In genomic region chr5:108367679-108368334, GRCh38 we compare ENCODE assay signal across 31 cellular contexts. TPM values are rescaled to one million over a fixed set of nuclear protein-coding genes. Genes with fewer than 3 reads are reported as not detected.
DNase-seq lines count a peak whose midpoint lies in the region; ATAC-seq, FAIRE-seq and TF ChIP-seq lines count a peak whose summit lies in the region.
"Had no signal": no experiment of that assay in that cellular context is flagged by ENCODE, and none has a peak within 500 bp of the region (broad histone marks: within the 10 kb centered on the region; RNA-seq: fewer than 3 reads in every experiment).

No MANE protein-coding gene starts in this region.

- in situ Hi-C loops in brain microvascular endothelial cell (cut with HindIII; ENCODE audit: low pct_ligation_motif_present, low sequenced_read_pairs): no loop called here

- H3K9ac ChIP-seq in keratinocyte (ENCODE audit: control insufficient read depth, extremely low read depth, insufficient read depth, low read length): no peak overlapping the region

- peak overlapping the region; percentile 52 for H2AFZ ChIP-seq in keratinocyte (ENCODE audit: control insufficient read depth, low read length)

- no peak for FAIRE-seq in keratinocyte (lab: Jason Lieb, UNC)
- FAIRE-seq: HepG2 had no signal

- DNase-seq in left ventricle myocardium superior (no peak), Right ventricle myocardium superior (no peak), T-helper 17 cell (no peak), keratinocyte (ENCODE audit: low read depth, low spot score) (no peak), thyroid gland (peak; percentile 45 to 50), brain microvascular endothelial cell (no peak), left lobe of liver (ENCODE audit: low spot score) (no peak)
- DNase-seq: activated CD4-positive, alpha-beta T cell treated with anti-CD3 and anti-CD28 coated beads for 48 hours; activated naive CD4-positive, alpha-beta T cell; activated T-cell treated with anti-CD3 and anti-CD28 coated beads, Interleukin-2, amount 50 U/mL, for 48 hours; BE2C; effector CD4-positive, alpha-beta T cell; EL; esophagus squamous epithelium; H9; islet precursor cell; NCI-H1092 treated with DMSO at 0.1 percent for 48 hours; NCI-H2081 treated with DMSO at 0.1 percent for 48 hours; NCI-H524 treated with DMSO at 0.1 percent for 48 hours; NK-92 treated with Interleukin-12 subunit alpha and Interleukin-12 subunit beta, amount 100 ng/mL, for 24 hours; retina; spleen; stimulated activated CD4-positive, alpha-beta T cell treated with anti-CD3 and anti-CD28 coated beads, Interleukin-4, amount 100 ng/mL, for 4 hours; stimulated activated naive CD4-positive, alpha-beta T cell; uterus had no signal

- peak; percentile 51 for ATAC-seq in left ventricle myocardium superior
- ATAC-seq in Right ventricle myocardium superior (ENCODE audit: poor library complexity): no peak
- no peak for ATAC-seq in T-helper 17 cell
- no peak for ATAC-seq in GM18867 (IDR thresholded peaks at IDR 0.05; ENCODE audit: unreplicated experiment)
- ATAC-seq in left lobe of liver: no peak
- ATAC-seq: HepG2 had no signal

- 39 to 45% methylated on average over 8 of the region's 8 CpGs for WGBS in thyroid gland, 2 donors

- no peak for TF ChIP-seq POLR2A in thyroid gland (IDR thresholded peaks at IDR 0.05)

- H3K9me1 ChIP-seq in keratinocyte (ENCODE audit: control insufficient read depth, extremely low read depth, insufficient read depth, low read length): no peaks in the 10 kb centered on the region

- peaks cover 10% of the 10 kb centered on the region for H3K4me1 Mint-ChIP-seq in T-helper 17 cell

- TF ChIP-seq CTCF in keratinocyte (optimal IDR thresholded peaks at IDR 0.05 in 1 of 3, IDR thresholded peaks at IDR 0.05 in 1 of 3, conservative IDR thresholded peaks at IDR 0.05 in 1 of 3; ENCODE audit: extremely low read depth in 1 of 3, insufficient read depth in 2 of 3, low read length in 3 of 3): no peak
- TF ChIP-seq CTCF in thyroid gland (IDR thresholded peaks at IDR 0.05): no peak
- TF ChIP-seq CTCF in brain microvascular endothelial cell (IDR thresholded peaks at IDR 0.05; ENCODE audit: low read depth, low read length, missing control alignments): no peak

- no peaks in the 10 kb centered on the region for H4K20me1 ChIP-seq in keratinocyte (ENCODE audit: control insufficient read depth, extremely low read depth, insufficient read depth, low read length)

- H3K27me3 Mint-ChIP-seq in T-helper 17 cell: no peaks in the 10 kb centered on the region
- H3K27me3 Mint-ChIP-seq: brain had no signal

- H3K27ac Mint-ChIP-seq in T-helper 17 cell: peak overlapping the region; percentile 45
- H3K27ac Mint-ChIP-seq: H9; T-helper 2 cell treated with Interferon-gamma antibody and Interleukin-4, amounts not matched to agents 5 μg/mL and 100 μg/mL, for 36 hours had no signal

- H3K4me3 Mint-ChIP-seq in T-helper 17 cell: no peak overlapping the region
- H3K4me3 Mint-ChIP-seq: brain; H9; T-helper 2 cell treated with Interferon-gamma antibody and Interleukin-4, amounts not matched to agents 5 μg/mL and 100 μg/mL, for 36 hours had no signal

- peak overlapping the region; percentile 66 for H3K4me2 ChIP-seq in keratinocyte (ENCODE audit: control insufficient read depth, extremely low read depth, insufficient read depth, low read depth, low read length)

- H3K27me3 ChIP-seq in keratinocyte (ENCODE audit: control insufficient read depth, extremely low read depth, insufficient read depth, low read length): no peaks in the 10 kb centered on the region
- no peaks in the 10 kb centered on the region for H3K27me3 ChIP-seq in thyroid gland
- H3K27me3 ChIP-seq in brain microvascular endothelial cell (replicated peaks): no peaks in the 10 kb centered on the region
- H3K27me3 ChIP-seq: BE2C, esophagus squamous epithelium, neutrophil, spleen, uterus had no signal

- H3K4me3 ChIP-seq in keratinocyte (ENCODE audit: control insufficient read depth in 2 of 3, extremely low read depth in 1 of 3, insufficient read depth in 2 of 3, low read depth in 1 of 3, low read length in 3 of 3) (peak overlapping the region; percentile 3 to 43 (median 29)), thyroid gland (replicated peaks in 1 of 3) (no peak overlapping the region), brain microvascular endothelial cell (ENCODE audit: low read depth, low read length) (no peak overlapping the region)
- H3K4me3 ChIP-seq: esophagus squamous epithelium, spleen, uterus had no signal

- H3K36me3 Mint-ChIP-seq in T-helper 17 cell (ENCODE audit: low read depth): no peaks in the 10 kb centered on the region

- H3K4me1 ChIP-seq in keratinocyte (ENCODE audit: control insufficient read depth, extremely low read depth, insufficient read depth, low read length) (peaks cover 3% of the 10 kb centered on the region), thyroid gland (peaks cover 3 to 28% of the 10 kb centered on the region in 2 donors)
- H3K4me1 ChIP-seq: BE2C, spleen, uterus had no signal

- H3K79me2 ChIP-seq in keratinocyte (ENCODE audit: control insufficient read depth, insufficient read depth, low read length): no peaks in the 10 kb centered on the region

- dilution Hi-C loops in keratinocyte (cut with MboI; ENCODE audit: extremely low pct_ligation_motif_present, low sequenced_read_pairs): no loop called here

- H3K36me3 ChIP-seq in keratinocyte (ENCODE audit: control insufficient read depth in 2 of 2, extremely low read depth in 1 of 2, insufficient read depth in 2 of 2, low read length in 2 of 2) (no peaks in the 10 kb centered on the region), thyroid gland (peaks cover 0 to 2% of the 10 kb centered on the region in 2 donors), brain microvascular endothelial cell (replicated peaks) (no peaks in the 10 kb centered on the region)
- H3K36me3 ChIP-seq: BE2C, uterus had no signal

- intact Hi-C loops in left ventricle myocardium superior (cut with micrococcal nuclease) (no loop called here), Right ventricle myocardium superior (cut with DNase I) (no loop called here), thyroid gland (cut with DNase I) (no loop called here)

- no peak overlapping the region for H3K27ac ChIP-seq in keratinocyte (ENCODE audit: control insufficient read depth, insufficient read depth, low read length)
- peak overlapping the region; percentile 67 to 80 (median 78) for H3K27ac ChIP-seq in thyroid gland
- no peak overlapping the region for H3K27ac ChIP-seq in brain microvascular endothelial cell
- H3K27ac ChIP-seq: esophagus squamous epithelium, neutrophil, spleen, uterus, VCaP had no signal

- H3K9me3 ChIP-seq in T-helper 17 cell (ENCODE audit: control insufficient read depth, low read length, poor library complexity, severe bottlenecking): peaks cover 3% of the 10 kb centered on the region
- no peaks in the 10 kb centered on the region for H3K9me3 ChIP-seq in keratinocyte (ENCODE audit: control insufficient read depth, low read depth, low read length)
- H3K9me3 ChIP-seq in thyroid gland: no peaks in the 10 kb centered on the region
- H3K9me3 ChIP-seq: BE2C, neutrophil, uterus had no signal

RNA-seq across cellular contexts. Expression of gene FBXL17, which starts 14.1 kb away (rescaled TPM):
- total RNA-seq in left ventricle myocardium superior (45.1 TPM), Right ventricle myocardium superior (44.0 TPM), T-helper 17 cell (10 to 100 TPM; 22.6 to 26.8 TPM), thyroid gland (10 to 100 TPM; 37.6 to 77.7 (median 55.6) TPM), left lobe of liver (9.6 TPM)
- polyA plus RNA-seq in keratinocyte: 4.3 to 5.7 TPM (median 5.3 TPM) in 3 replicates
- polyA plus RNA-seq in keratinocyte (2011; ENCODE audit: low read depth): 9.9 TPM
- polyA plus RNA-seq in keratinocyte (2011; cell fraction: cytosol; rRNA removed): 4.4 and 6.0 TPM in 2 replicates
- 4.4 and 4.9 TPM in 2 replicates for polyA plus RNA-seq in keratinocyte (2011; cell fraction: nucleus; rRNA removed)
- polyA plus RNA-seq in keratinocyte (2012; ENCODE audit: low replicate concordance): 6.6 and 8.9 TPM in 2 replicates
- 4.6 to 18.6 TPM (median 7.9 TPM) in 3 replicates for polyA minus RNA-seq in keratinocyte
- 7.1 TPM for polyA minus RNA-seq in keratinocyte (2011; cell fraction: cytosol; rRNA and poly(A)+ RNA removed)
- 21.7 TPM in 2 replicates for polyA minus RNA-seq in keratinocyte (2011; cell fraction: nucleus; rRNA and poly(A)+ RNA removed)

Comparison
In these comparisons a context has a peak if more than half of its experiments do, and no peak if none do; other contexts are left out.
1. DNase-seq: peak in thyroid gland (2 of 2); none in left ventricle myocardium superior (single experiment), Right ventricle myocardium superior (single experiment), T-helper 17 cell (0 of 3), keratinocyte (single experiment), brain microvascular endothelial cell (single experiment) and left lobe of liver (single experiment).
2. H3K27ac ChIP-seq: peak in thyroid gland (3 of 3); none in keratinocyte (single experiment) and brain microvascular endothelial cell (single experiment).
3. H3K4me3 ChIP-seq: peak in keratinocyte (3 of 3); none in thyroid gland (0 of 3) and brain microvascular endothelial cell (single experiment).